In the genomic region with DNA sequence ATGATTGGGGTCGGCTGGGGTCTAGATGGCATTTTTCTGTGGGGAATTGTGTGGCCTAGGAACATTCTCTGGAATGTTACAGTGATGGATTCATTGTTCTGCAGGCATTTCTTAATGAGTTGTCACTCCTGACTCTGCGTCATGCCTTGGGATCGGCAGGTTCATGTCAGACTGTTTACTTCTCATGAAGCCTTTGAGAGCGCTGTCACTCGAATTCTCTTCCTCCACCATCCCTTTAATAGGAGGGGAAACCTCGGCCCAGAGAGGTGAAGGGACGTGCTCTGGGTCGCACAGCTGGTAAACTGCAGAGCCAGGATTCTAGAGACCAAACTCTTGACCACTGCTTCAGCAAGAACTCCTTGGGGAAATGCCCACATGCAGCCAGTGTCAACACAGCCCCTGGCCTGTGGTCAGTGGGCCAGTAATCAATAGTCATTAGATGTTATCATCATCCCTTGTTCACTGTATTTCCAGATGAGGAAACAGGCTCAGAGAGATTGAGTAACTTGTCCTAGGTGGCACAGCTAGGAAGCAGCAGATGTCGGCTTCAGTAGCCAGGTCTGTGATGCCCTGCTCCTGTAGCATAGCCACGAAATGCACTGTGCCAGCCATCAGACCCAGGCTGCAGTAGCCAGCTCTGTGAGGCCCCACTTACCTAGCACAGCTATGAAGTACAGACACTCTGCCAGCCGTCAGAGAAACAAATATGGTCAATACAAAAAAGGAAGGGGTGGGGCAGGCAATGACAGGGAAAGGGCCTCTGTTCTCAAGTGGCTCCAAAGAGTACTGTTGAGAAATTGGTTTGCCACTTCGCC, we compare ENCODE assay signal across 20 cellular contexts.
DNase-seq lines count a peak whose midpoint lies in the region; ATAC-seq, FAIRE-seq and TF ChIP-seq lines count a peak whose summit lies in the region.
"Had no signal": no experiment of that assay in that cellular context is flagged by ENCODE, and none has a peak within 500 bp of the region (broad histone marks: within the 10 kb centered on the region; RNA-seq: fewer than 3 reads in every experiment).

No MANE protein-coding gene starts in this region.

- intact Hi-C loops in activated B cell treated with CpG ODN at 0.5 μM for 24 hours (cut with micrococcal nuclease): loop anchor here (5.0 to 10.0 kb wide), 2 partner anchors 60 to 258 kb away; partner anchors contain the start of gene CPPED1

- H3K36me3 Mint-ChIP-seq in activated naive CD4-positive, alpha-beta T cell treated with anti-CD3 and anti-CD28 coated beads, Interleukin-2, amount 10 ng/mL, durations not matched to agents 7 days and 5 days: peaks cover 9% of the 10 kb centered on the region
- H3K36me3 Mint-ChIP-seq in activated B cell treated with CpG ODN at 0.5 μM for 24 hours (ENCODE audit: low read depth) (peaks cover 21% of the 10 kb centered on the region), memory B cell (peaks cover 6% of the 10 kb centered on the region)
- H3K36me3 Mint-ChIP-seq: type B pancreatic cell had no signal

- ATAC-seq in activated B cell treated with CpG ODN at 0.5 μM for 24 hours (ENCODE audit: low read depth) (peak; percentile 25), memory B cell (ENCODE audit: low read depth) (peak; percentile 19)

- CTCF ChIA-PET in activated naive CD4-positive, alpha-beta T cell treated with anti-CD3 and anti-CD28 coated beads, Interleukin-2, amount 10 ng/mL, durations not matched to agents 7 days and 5 days (lab: Charles Lee): interaction anchor here (1.0 kb wide), 1 partner anchor 7 kb away, joined by 3 read pairs; no protein-coding TSS in a partner anchor
- CTCF ChIA-PET in activated B cell treated with CpG ODN at 0.5 μM for 24 hours (lab: Charles Lee): no interaction called here

- no peaks in the 10 kb centered on the region for H3K9me3 Mint-ChIP-seq in activated naive CD4-positive, alpha-beta T cell treated with anti-CD3 and anti-CD28 coated beads, Interleukin-2, amount 10 ng/mL, durations not matched to agents 7 days and 5 days
- H3K9me3 Mint-ChIP-seq in activated B cell treated with CpG ODN at 0.5 μM for 24 hours (no peaks in the 10 kb centered on the region), memory B cell (no peaks in the 10 kb centered on the region)
- H3K9me3 Mint-ChIP-seq: activated CD4-positive, alpha-beta T cell treated with anti-CD3 and anti-CD28 coated beads, Interleukin-2, amount 10 ng/mL, durations not matched to agents 7 days and 5 days; H9; type B pancreatic cell had no signal

- no peak for FAIRE-seq in urothelium cell line (lab: Jason Lieb, UNC)
- FAIRE-seq: keratinocyte had no signal

- H3K9ac ChIP-seq in Karpas-422 (ENCODE audit: low read length): no peak overlapping the region

- no peaks in the 10 kb centered on the region for H3K9me3 ChIP-seq in Karpas-422 (ENCODE audit: low read length)
- H3K9me3 ChIP-seq: right atrium auricular region had no signal

- peak overlapping the region; percentile 28 for H3K27ac Mint-ChIP-seq in activated naive CD4-positive, alpha-beta T cell treated with anti-CD3 and anti-CD28 coated beads, Interleukin-2, amount 10 ng/mL, durations not matched to agents 7 days and 5 days
- H3K27ac Mint-ChIP-seq in activated B cell treated with CpG ODN at 0.5 μM for 24 hours (peak overlapping the region; percentile 75), memory B cell (peak overlapping the region; percentile 77)
- H3K27ac Mint-ChIP-seq: H9, type B pancreatic cell had no signal

- H4K20me1 ChIP-seq in Karpas-422 (ENCODE audit: insufficient read depth, low read depth, low read length): peaks cover 30% of the 10 kb centered on the region

- no peak overlapping the region for H2AFZ ChIP-seq in Karpas-422 (ENCODE audit: low read length)

- DNase-seq in activated naive CD4-positive, alpha-beta T cell treated with anti-CD3 and anti-CD28 coated beads, Interleukin-2, amount 10 ng/mL, durations not matched to agents 7 days and 5 days: no peak
- no peak for DNase-seq in activated naive CD4-positive, alpha-beta T cell (lab: John Stamatoyannopoulos, UW)
- DNase-seq in activated B cell treated with CpG ODN at 0.5 μM for 24 hours (no peak), memory B cell (ENCODE audit: low spot score in 2 of 2) (no peak), urothelium cell line (ENCODE audit: low spot score) (peak; percentile 55), superior temporal gyrus (ENCODE audit: extremely low spot score) (no peak), Karpas-422 (no peak)
- DNase-seq in activated CD8-positive, alpha-beta memory T cell treated with anti-CD3 and anti-CD28 coated beads, Interleukin-2, amount 50 U/mL, for 48 hours: no peak
- DNase-seq: activated CD4-positive, alpha-beta T cell treated with anti-CD3 and anti-CD28 coated beads, Interleukin-2, amount 10 ng/mL, durations not matched to agents 7 days and 5 days; activated naive CD4-positive, alpha-beta T cell treated with Interleukin-2 at 50 U/mL for 16 hours; H9; NCI-H1930; NCI-H524; OCI-M1; stimulated activated naive CD4-positive, alpha-beta T cell treated with Interleukin-2 at 50 U/mL for 16 hours; T1000 had no signal

- peaks cover 86% of the 10 kb centered on the region for H3K4me1 Mint-ChIP-seq in activated naive CD4-positive, alpha-beta T cell treated with anti-CD3 and anti-CD28 coated beads, Interleukin-2, amount 10 ng/mL, durations not matched to agents 7 days and 5 days
- peaks cover 81% of the 10 kb centered on the region for H3K4me1 Mint-ChIP-seq in activated B cell treated with CpG ODN at 0.5 μM for 24 hours
- H3K4me1 Mint-ChIP-seq in memory B cell: peaks cover 65% of the 10 kb centered on the region

- H3K36me3 ChIP-seq in Karpas-422 (ENCODE audit: insufficient read depth, low read length): no peaks in the 10 kb centered on the region
- H3K36me3 ChIP-seq: right atrium auricular region had no signal

- H3K27me3 ChIP-seq in Karpas-422 (ENCODE audit: low read length): no peaks in the 10 kb centered on the region
- H3K27me3 ChIP-seq: right atrium auricular region had no signal

- no peaks in the 10 kb centered on the region for H3K9me2 ChIP-seq in Karpas-422 (replicated peaks; ENCODE audit: insufficient read depth, low read length)

- H3K4me1 ChIP-seq in Karpas-422 (ENCODE audit: low read length): peaks cover 30% of the 10 kb centered on the region
- H3K4me1 ChIP-seq: right atrium auricular region had no signal

- H3K4me3 Mint-ChIP-seq in activated naive CD4-positive, alpha-beta T cell treated with anti-CD3 and anti-CD28 coated beads, Interleukin-2, amount 10 ng/mL, durations not matched to agents 7 days and 5 days: no peak overlapping the region
- H3K4me3 Mint-ChIP-seq in activated B cell treated with CpG ODN at 0.5 μM for 24 hours (peak overlapping the region; percentile 47), memory B cell (peak overlapping the region; percentile 55)
- H3K4me3 Mint-ChIP-seq: activated CD4-positive, alpha-beta T cell treated with anti-CD3 and anti-CD28 coated beads, Interleukin-2, amount 10 ng/mL, durations not matched to agents 7 days and 5 days; H9; type B pancreatic cell had no signal

- POLR2A ChIA-PET in activated B cell treated with CpG ODN at 0.5 μM for 24 hours (lab: Charles Lee): no interaction called here

- H3K4me3 ChIP-seq in Karpas-422 (ENCODE audit: low read length): no peak overlapping the region
- H3K4me3 ChIP-seq: right atrium auricular region had no signal

- H3K79me2 ChIP-seq in Karpas-422 (ENCODE audit: low read length): no peaks in the 10 kb centered on the region

- H3K27ac ChIP-seq in Karpas-422 (ENCODE audit: low read length): no peak overlapping the region
- H3K27ac ChIP-seq: HL-60, right atrium auricular region had no signal

- TF ChIP-seq CTCF in activated B cell treated with CpG ODN at 0.5 μM for 24 hours (IDR thresholded peaks at IDR 0.05): no peak

- H3K27me3 Mint-ChIP-seq in activated naive CD4-positive, alpha-beta T cell treated with anti-CD3 and anti-CD28 coated beads, Interleukin-2, amount 10 ng/mL, durations not matched to agents 7 days and 5 days: no peaks in the 10 kb centered on the region
- H3K27me3 Mint-ChIP-seq in activated B cell treated with CpG ODN at 0.5 μM for 24 hours (no peaks in the 10 kb centered on the region), memory B cell (no peaks in the 10 kb centered on the region)
- H3K27me3 Mint-ChIP-seq: activated CD4-positive, alpha-beta T cell treated with anti-CD3 and anti-CD28 coated beads, Interleukin-2, amount 10 ng/mL, durations not matched to agents 7 days and 5 days; type B pancreatic cell had no signal

- H3K4me2 ChIP-seq in Karpas-422 (ENCODE audit: low read depth, low read length, poor library complexity, severe bottlenecking): no peak overlapping the region
